In genomic region chr9:20622330-20623020, GRCh38 we compare ENCODE assay signal across 9 cellular contexts. TPM values are rescaled to one million over a fixed set of nuclear protein-coding genes. Genes with fewer than 3 reads are reported as not detected.
DNase-seq lines count a peak whose midpoint lies in the region; ATAC-seq, FAIRE-seq and TF ChIP-seq lines count a peak whose summit lies in the region.
"Had no signal": no experiment of that assay in that cellular context is flagged by ENCODE, and none has a peak within 500 bp of the region (broad histone marks: within the 10 kb centered on the region; RNA-seq: fewer than 3 reads in every experiment).

Gene MLLT3 (minus strand): TSS chr9:20622499.

- H3K36me3 ChIP-seq in BE2C (no peaks in the 10 kb centered on the region), right lobe of liver (no peaks in the 10 kb centered on the region)

- TF ChIP-seq POLR2A in right lobe of liver (IDR thresholded peaks at IDR 0.05), result peak; percentile 36

- H3K27me3 ChIP-seq in BE2C, result no peaks in the 10 kb centered on the region
- H3K27me3 ChIP-seq in right lobe of liver, result no peaks in the 10 kb centered on the region

- peaks cover 5% of the 10 kb centered on the region; the same call in 1 of the 2 replicates for H3K4me1 ChIP-seq in BE2C
- H3K4me1 ChIP-seq in right lobe of liver, result peaks cover 0 to 10% (median 0%) of the 10 kb centered on the region in 4 donors

- peak within 1 kb of the TSS; percentile 11 to 71 (median 47) for H3K27ac ChIP-seq in right lobe of liver

- peak; percentile 97 for FAIRE-seq in GM19239 (lab: Jason Lieb, UNC)
- FAIRE-seq: colon had no signal

- intact Hi-C loops in right lobe of liver (cut with DNase I), result loop anchor here in 1 of 2 donors (10.0 kb wide), 1 partner anchor 322 kb away; no protein-coding TSS in a partner anchor

- WGBS in right lobe of liver (ENCODE audit: insufficient coverage, low coverage, low lambda C conversion rate, missing lambda C conversion rate), result 0% methylated on average over 22 of the region's 41 CpGs

- ATAC-seq in HG03442 (IDR thresholded peaks at IDR 0.05; ENCODE audit: unreplicated experiment) (peak; percentile 74), right lobe of liver (peak; percentile 93 to 98 (median 94))

- H3K9me3 ChIP-seq in BE2C (no peaks in the 10 kb centered on the region), right lobe of liver (no peaks in the 10 kb centered on the region)

- DNase-seq in BE2C (peak; percentile 96), GM19239 (ENCODE audit: insufficient read length, low spot score) (peak; percentile 67), NCI-H524 (lab: John Stamatoyannopoulos, UW) (peak; percentile 92 to 93), dermis microvascular lymphatic vessel endothelial cell (ENCODE audit: low read depth in 2 of 2) (peak; percentile 83 to 94), right lobe of liver (peak; percentile 97)
- DNase-seq in activated CD4-positive, alpha-beta T cell treated with anti-CD3 and anti-CD28 coated beads, Interleukin-2, amount 50 U/mL, for 4 hours, result peak; percentile 96 to 97
- DNase-seq in stimulated activated CD4-positive, alpha-beta T cell treated with anti-CD3 and anti-CD28 coated beads, Interleukin-4, amount 100 ng/mL, for 24 hours, result peak; percentile 97

- H3K4me3 ChIP-seq in BE2C (ENCODE audit: low read depth, low read length) (peak within 1 kb of the TSS; percentile 86), right lobe of liver (peak within 1 kb of the TSS; percentile 72 to 80 (median 79))

- TF ChIP-seq CTCF in BE2C (IDR thresholded peaks at IDR 0.05; ENCODE audit: low read depth, low read length), result no peak
- TF ChIP-seq CTCF in right lobe of liver (IDR thresholded peaks at IDR 0.05), result no peak

RNA-seq across cellular contexts. Expression of gene MLLT3, which starts in this region (rescaled TPM):
- polyA plus RNA-seq in BE2C (2012; ENCODE audit: insufficient read depth, insufficient read length, low read depth), result 2.7 TPM
- total RNA-seq in dermis microvascular lymphatic vessel endothelial cell (1.9 and 8.1 TPM in 2 replicates), right lobe of liver (1 to 10 TPM in 3 of 6 experiments, under 1 TPM in 3; 0.43 to 2.5 (median 1.2) TPM)

Comparison
In these comparisons a context has a peak if more than half of its experiments do, and no peak if none do; other contexts are left out.
1. Peak in every context shown above with its lines: DNase-seq, ATAC-seq, H3K4me3 ChIP-seq and H3K27ac ChIP-seq.